In the genomic region with DNA sequence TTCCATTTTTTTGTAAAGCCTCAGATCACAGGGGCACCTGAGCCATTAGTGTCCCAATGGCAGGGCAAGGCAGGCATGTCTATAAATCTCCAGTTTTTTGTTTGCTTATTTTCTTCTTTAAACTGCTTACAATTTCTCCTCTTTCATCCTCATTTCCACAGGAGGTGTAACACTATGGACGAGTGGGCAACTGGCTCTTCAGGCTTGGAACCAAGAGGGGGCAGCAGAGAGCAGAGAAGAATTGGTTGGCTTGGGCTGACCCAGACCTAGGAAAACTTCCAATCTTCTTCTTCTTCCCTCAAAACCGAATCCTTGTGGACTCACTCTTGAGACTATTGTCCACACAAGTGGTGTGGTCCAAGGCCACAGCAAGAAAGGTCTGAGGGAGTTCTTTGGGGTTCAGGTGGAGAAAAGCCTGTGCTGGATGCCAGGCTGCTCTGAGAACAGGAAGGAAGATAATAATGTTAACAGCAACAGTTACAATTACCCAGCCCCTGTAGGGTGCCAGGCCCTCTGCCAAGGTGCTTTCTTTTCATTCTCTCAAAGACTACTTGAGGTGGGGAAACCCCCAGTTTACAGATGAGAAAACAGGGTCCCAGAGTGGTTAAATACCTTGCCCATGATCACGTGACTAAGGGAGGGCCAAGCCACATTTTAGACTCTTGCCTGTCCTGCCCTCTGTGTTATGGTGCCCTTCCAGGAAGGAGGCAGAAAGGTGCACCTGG, we compare ENCODE assay signal across 8 cellular contexts.
DNase-seq lines count a peak whose midpoint lies in the region; ATAC-seq and TF ChIP-seq lines count a peak whose summit lies in the region.

No MANE protein-coding gene starts in this region.

- no peaks in the 10 kb centered on the region for H3F3A ChIP-seq in MM.1S (ENCODE audit: insufficient read depth, low read length)

- H3K4me2 ChIP-seq in MM.1S (ENCODE audit: low read depth, low read length), result no peak overlapping the region

- H3K9me3 ChIP-seq in MM.1S (replicated peaks; ENCODE audit: insufficient read depth, low read length) (no peaks in the 10 kb centered on the region), WERI-Rb-1 (ENCODE audit: severe bottlenecking) (no peaks in the 10 kb centered on the region)

- peak overlapping the region; percentile 68 for H2AFZ ChIP-seq in MM.1S (ENCODE audit: low read length)

- peak; percentile 38 to 45 for DNase-seq in NCI-H187 (lab: John Stamatoyannopoulos, UW)
- DNase-seq in NCI-H187 treated with DMSO at 0.1 percent for 48 hours (lab: John Stamatoyannopoulos, UW), result no peak
- DNase-seq in MM.1S, result peak; percentile 56
- DNase-seq in WERI-Rb-1, result peak; percentile 56
- DNase-seq in epithelial cell of esophagus (ENCODE audit: low read depth), result peak; percentile 57
- peak; percentile 85 for DNase-seq in midbrain (lab: John Stamatoyannopoulos, UW)
- DNase-seq in substantia nigra (lab: John Stamatoyannopoulos, UW), result peak in 44 of 49 donors; percentile 7 to 82 (median 57)

- H3K36me3 ChIP-seq in MM.1S (replicated peaks; ENCODE audit: insufficient read depth, low read length) (no peaks in the 10 kb centered on the region), WERI-Rb-1 (no peaks in the 10 kb centered on the region)

- H3K27ac ChIP-seq in MM.1S (ENCODE audit: low read length), result no peak overlapping the region
- H3K27ac ChIP-seq in WERI-Rb-1, result no peak overlapping the region
- H3K27ac ChIP-seq in substantia nigra (ENCODE audit: low read depth, low read length, poor library complexity, severe bottlenecking), result no peak overlapping the region

- no peaks in the 10 kb centered on the region for H4K20me1 ChIP-seq in MM.1S (ENCODE audit: insufficient read depth, low read length)

- ATAC-seq in GM21825 (IDR thresholded peaks at IDR 0.05; ENCODE audit: unreplicated experiment), result peak; percentile 71

- H3K79me2 ChIP-seq in MM.1S (ENCODE audit: low read length), result no peaks in the 10 kb centered on the region

- H3K4me1 ChIP-seq in MM.1S (ENCODE audit: low read length), result peaks cover 6% of the 10 kb centered on the region

- no peak overlapping the region for H3K9ac ChIP-seq in MM.1S (ENCODE audit: low read length)

- H3K27me3 ChIP-seq in MM.1S (replicated peaks; ENCODE audit: insufficient read depth, low read length) (no peaks in the 10 kb centered on the region), WERI-Rb-1 (ENCODE audit: insufficient read depth, low read depth, severe bottlenecking) (peaks cover 78% of the 10 kb centered on the region)

- no peak overlapping the region for H3K4me3 ChIP-seq in MM.1S (ENCODE audit: low read length)
- no peak overlapping the region for H3K4me3 ChIP-seq in WERI-Rb-1 (ENCODE audit: low read depth, low read length)
- H3K4me3 ChIP-seq in epithelial cell of esophagus (ENCODE audit: low read length), result no peak overlapping the region

- no peaks in the 10 kb centered on the region for H3K9me2 ChIP-seq in MM.1S (replicated peaks; ENCODE audit: insufficient read depth, low read length)

- TF ChIP-seq CTCF in MM.1S (IDR thresholded peaks at IDR 0.05; ENCODE audit: low read length) (peak; percentile 87), WERI-Rb-1 (IDR thresholded peaks at IDR 0.05; ENCODE audit: low read depth, low read length) (peak; percentile 79), epithelial cell of esophagus (IDR thresholded peaks at IDR 0.05; ENCODE audit: insufficient read depth, low read depth, low read length, missing control alignments) (peak; percentile 95)
